8 cellular contexts compared by ENCODE assay signal in genomic region chr4:83536649-83537352, GRCh38. TPM values are rescaled to one million over a fixed set of nuclear protein-coding genes. Genes with fewer than 3 reads are reported as not detected.
A peak's percentile ranks its signal among the peaks of the same experiment; 100 is the strongest.
DNase-seq lines count a peak whose midpoint lies in the region; ATAC-seq and TF ChIP-seq lines count a peak whose summit lies in the region.

No MANE protein-coding gene starts in this region.

- POLR2A ChIA-PET in BJ (lab: Charles Lee), result no interaction called here
- POLR2A ChIA-PET in naive thymus-derived CD8-positive, alpha-beta T cell (lab: Charles Lee), result interaction anchor here (1.0 to 2.2 kb wide), 3 partner anchors 32 to 52 kb away, joined by 3 to 9 read pairs (median 8); partner anchors contain the start of gene ABRAXAS1

- H3K79me2 ChIP-seq in Loucy (ENCODE audit: insufficient read depth, low read length), result no peaks in the 10 kb centered on the region

- peaks cover 10% of the 10 kb centered on the region for H3K27me3 ChIP-seq in BJ (ENCODE audit: control insufficient read depth, insufficient read depth, low read length)
- H3K27me3 ChIP-seq in Loucy (ENCODE audit: insufficient read depth, low read length, poor library complexity, severe bottlenecking), result no peaks in the 10 kb centered on the region
- H3K27me3 ChIP-seq in ectodermal cell (ENCODE audit: control insufficient read depth, insufficient read depth, low read length, poor library complexity, severe bottlenecking), result peaks cover 62% of the 10 kb centered on the region

- no peaks in the 10 kb centered on the region for H3K36me3 Mint-ChIP-seq in naive thymus-derived CD8-positive, alpha-beta T cell

- H3K36me3 ChIP-seq in BJ (ENCODE audit: control insufficient read depth, insufficient read depth, low read length) (no peaks in the 10 kb centered on the region), Loucy (ENCODE audit: insufficient read depth, low read length) (no peaks in the 10 kb centered on the region), ectodermal cell (ENCODE audit: control insufficient read depth, insufficient read depth, low read length) (no peaks in the 10 kb centered on the region)

- H3K9me3 ChIP-seq in Loucy (ENCODE audit: insufficient read depth, low read depth, low read length) (no peaks in the 10 kb centered on the region), ectodermal cell (ENCODE audit: control insufficient read depth, low read length) (no peaks in the 10 kb centered on the region)

- H3K4me3 ChIP-seq in BJ (ENCODE audit: low read depth, low read length) (peak overlapping the region; percentile 49), Loucy (ENCODE audit: low read length, poor library complexity, severe bottlenecking) (peak overlapping the region; percentile 77), ectodermal cell (ENCODE audit: insufficient read depth, low read depth, low read length) (peak overlapping the region; percentile 49)

- H3K27me3 Mint-ChIP-seq in naive thymus-derived CD8-positive, alpha-beta T cell, result peaks cover 8 to 20% (median 14%) of the 10 kb centered on the region in 5 donors

- H3K9me3 Mint-ChIP-seq in naive thymus-derived CD8-positive, alpha-beta T cell, result no peaks in the 10 kb centered on the region

- DNase-seq in BJ (ENCODE audit: low read depth) (no peak), A172 (ENCODE audit: low spot score) (no peak)
- peak in 2 of 10 donors; percentile 1 to 10 for DNase-seq in naive thymus-derived CD8-positive, alpha-beta T cell

- CTCF ChIA-PET in BJ (lab: Yijun Ruan, JAX), result interaction anchor here (1.6 kb wide), 1 partner anchor 109 kb away, joined by 5 read pairs; no protein-coding TSS in a partner anchor

- no peak overlapping the region for H3K27ac ChIP-seq in ectodermal cell (ENCODE audit: insufficient read depth, low read depth, low read length, poor library complexity, severe bottlenecking)

- peak overlapping the region; percentile 83 for H3K4me2 ChIP-seq in Loucy (ENCODE audit: low read depth, low read length, poor library complexity, severe bottlenecking)

- no peaks in the 10 kb centered on the region for H3K9me2 ChIP-seq in Loucy (replicated peaks; ENCODE audit: low read depth, low read length)

- peak overlapping the region; percentile 54 for H3K9ac ChIP-seq in Loucy (ENCODE audit: low read depth, low read length, poor library complexity, severe bottlenecking)

- H3F3A ChIP-seq in Loucy (ENCODE audit: low read depth), result no peaks in the 10 kb centered on the region

- peak overlapping the region in 8 of 10 donors; percentile 12 to 94 (median 66) for H3K27ac Mint-ChIP-seq in naive thymus-derived CD8-positive, alpha-beta T cell

- TF ChIP-seq CTCF in BJ (IDR thresholded peaks at IDR 0.05; ENCODE audit: insufficient read depth, low read depth, low read length) (no peak), Loucy (conservative IDR thresholded peaks at IDR 0.05; ENCODE audit: low read length) (no peak)

- peak overlapping the region; percentile 84 to 99 (median 94) for H3K4me3 Mint-ChIP-seq in naive thymus-derived CD8-positive, alpha-beta T cell

- H3K4me1 ChIP-seq in Loucy (ENCODE audit: insufficient read depth, low read length, poor library complexity, severe bottlenecking), result peaks cover 10% of the 10 kb centered on the region
- peaks cover 6% of the 10 kb centered on the region for H3K4me1 ChIP-seq in ectodermal cell (ENCODE audit: control insufficient read depth, insufficient read depth, low read length)

- H3K4me1 Mint-ChIP-seq in naive thymus-derived CD8-positive, alpha-beta T cell, result peaks cover 8 to 28% (median 19%) of the 10 kb centered on the region in 4 donors

- peak overlapping the region; percentile 95; the same call in 1 of the 2 replicates for H2AFZ ChIP-seq in Loucy (ENCODE audit: low read length)

- 6% methylated on average over 27 of the region's 27 CpGs for WGBS in ectodermal cell, 2 experiments

- no peaks in the 10 kb centered on the region for H4K20me1 ChIP-seq in Loucy (ENCODE audit: insufficient read depth, low read length, poor library complexity, severe bottlenecking)

- ATAC-seq in naive thymus-derived CD8-positive, alpha-beta T cell, result no peak
- no peak for ATAC-seq in HG03159 (IDR thresholded peaks at IDR 0.05; ENCODE audit: unreplicated experiment)
- no peak for ATAC-seq in HG03045 (IDR thresholded peaks at IDR 0.05; ENCODE audit: unreplicated experiment)
- ATAC-seq in GM21381 (IDR thresholded peaks at IDR 0.05; ENCODE audit: unreplicated experiment), result no peak

RNA-seq across cellular contexts. Expression of gene GPAT3, which starts 0.9 kb away (rescaled TPM):
- 0.37 and 0.58 TPM in 2 replicates for polyA plus RNA-seq in BJ (2011; rRNA removed)
- 0.14 and 0.87 TPM in 2 replicates for polyA minus RNA-seq in BJ (2011; rRNA and poly(A)+ RNA removed)
- 0.24 TPM for polyA plus RNA-seq in ectodermal cell (2013, experiment 1 of 4)
- polyA plus RNA-seq in ectodermal cell (2013, experiment 2 of 4), result not detected
- 0.32 TPM for polyA plus RNA-seq in ectodermal cell (2013, experiment 3 of 4)
- polyA plus RNA-seq in ectodermal cell (2013, experiment 4 of 4), result 0.12 TPM
- 1 to 10 TPM; 4.2 to 6.1 TPM for total RNA-seq in naive thymus-derived CD8-positive, alpha-beta T cell
- polyA plus RNA-seq in naive thymus-derived CD8-positive, alpha-beta T cell, result 1 to 10 TPM; 1.6 to 3.2 (median 1.6) TPM
- total RNA-seq in A172 (2014; rRNA removed; shearing (Covaris generic)), result 7.8 and 9.9 TPM in 2 replicates

RNA-seq across cellular contexts. Expression of gene ABRAXAS1, which starts 51.9 kb away (rescaled TPM):
- 3.1 and 7.6 TPM in 2 replicates for polyA plus RNA-seq in BJ (2011; rRNA removed)
- polyA minus RNA-seq in BJ (2011; rRNA and poly(A)+ RNA removed), result 3.2 and 3.5 TPM in 2 replicates
- 45.7 TPM for polyA plus RNA-seq in ectodermal cell (2013, experiment 1 of 4)
- 51.5 TPM for polyA plus RNA-seq in ectodermal cell (2013, experiment 2 of 4)
- 42.5 TPM for polyA plus RNA-seq in ectodermal cell (2013, experiment 3 of 4)
- polyA plus RNA-seq in ectodermal cell (2013, experiment 4 of 4), result 50.3 TPM
- total RNA-seq in naive thymus-derived CD8-positive, alpha-beta T cell, result 10 to 100 TPM; 45.3 to 47.8 TPM
- polyA plus RNA-seq in naive thymus-derived CD8-positive, alpha-beta T cell, result 10 to 100 TPM; 13.8 to 15.3 (median 14.0) TPM
- 9.3 and 16.4 TPM in 2 replicates for total RNA-seq in A172 (2014; rRNA removed; shearing (Covaris generic))
